8 cellular contexts compared by ENCODE assay signal in the genomic region with DNA sequence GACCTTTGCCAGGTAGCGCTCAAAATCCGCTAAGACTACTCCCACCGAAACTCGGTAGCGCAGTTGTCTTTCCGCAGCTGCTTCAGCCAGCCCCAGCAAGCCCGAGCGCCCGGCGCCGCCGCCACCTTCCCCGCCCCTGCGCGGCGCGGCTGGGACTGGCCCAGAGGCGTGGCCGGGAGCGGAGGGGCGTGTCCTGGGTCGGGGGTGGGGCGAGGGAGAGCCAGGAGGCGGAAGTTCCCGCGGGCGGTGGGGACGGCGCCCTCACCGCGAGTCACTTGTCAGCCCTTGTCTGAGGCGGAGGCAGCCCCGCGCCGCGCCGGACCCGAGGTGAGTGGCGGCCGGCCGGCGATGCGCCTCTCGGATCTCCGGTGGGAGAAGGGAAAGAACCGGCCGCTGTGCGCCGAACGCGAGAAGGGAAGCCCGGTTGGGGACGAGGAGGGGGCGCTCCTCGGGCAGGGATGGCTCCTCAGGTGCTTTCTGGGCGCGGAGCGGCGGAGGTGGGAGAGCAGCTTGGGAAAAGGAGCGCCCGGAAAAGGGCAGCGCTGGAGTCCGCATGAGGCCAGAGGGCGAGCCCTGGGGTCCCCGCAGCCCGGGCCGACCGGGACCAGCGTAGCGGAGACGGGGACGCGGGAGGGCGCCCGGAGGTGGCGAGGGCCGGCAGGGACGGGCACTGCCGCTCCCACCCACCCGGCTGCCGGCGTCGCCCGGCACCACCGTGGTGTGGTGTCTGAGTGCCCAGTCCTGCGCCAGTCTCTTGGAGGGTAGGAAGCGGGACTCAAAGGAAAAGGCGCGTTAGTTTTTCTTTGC. TPM values are rescaled to one million over a fixed set of nuclear protein-coding genes. Genes with fewer than 3 reads are reported as not detected.
DNase-seq lines count a peak whose midpoint lies in the region; ATAC-seq and TF ChIP-seq lines count a peak whose summit lies in the region.

A gene with protein sequence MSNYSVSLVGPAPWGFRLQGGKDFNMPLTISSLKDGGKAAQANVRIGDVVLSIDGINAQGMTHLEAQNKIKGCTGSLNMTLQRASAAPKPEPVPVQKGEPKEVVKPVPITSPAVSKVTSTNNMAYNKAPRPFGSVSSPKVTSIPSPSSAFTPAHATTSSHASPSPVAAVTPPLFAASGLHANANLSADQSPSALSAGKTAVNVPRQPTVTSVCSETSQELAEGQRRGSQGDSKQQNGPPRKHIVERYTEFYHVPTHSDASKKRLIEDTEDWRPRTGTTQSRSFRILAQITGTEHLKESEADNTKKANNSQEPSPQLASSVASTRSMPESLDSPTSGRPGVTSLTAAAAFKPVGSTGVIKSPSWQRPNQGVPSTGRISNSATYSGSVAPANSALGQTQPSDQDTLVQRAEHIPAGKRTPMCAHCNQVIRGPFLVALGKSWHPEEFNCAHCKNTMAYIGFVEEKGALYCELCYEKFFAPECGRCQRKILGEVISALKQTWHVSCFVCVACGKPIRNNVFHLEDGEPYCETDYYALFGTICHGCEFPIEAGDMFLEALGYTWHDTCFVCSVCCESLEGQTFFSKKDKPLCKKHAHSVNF (plus strand): TSS at position 274 of the 807 bp plus-strand sequence. CDS start 3,347 bp downstream, outside the sequence.

- in situ Hi-C loops in GM13977 (cut with MboI; ENCODE audit: low pct_unique_long_range_greater_than_20kb, low sequenced_read_pairs, unreplicated experiment) = no loop called here

- DNase-seq in GM13977 (ENCODE audit: low spot score) (peak; percentile 96), NCI-H1417 (lab: John Stamatoyannopoulos, UW) (peak; percentile 94 to 95 (median 95)), T-helper 17 cell (peak; percentile 88), amygdala (lab: John Stamatoyannopoulos, UW) (peak; percentile 10 to 95 (median 84)), left ventricle myocardium superior (peak; percentile 96), pulmonary artery endothelial cell (ENCODE audit: low read depth, low spot score) (peak; percentile 67), uterus (peak; percentile 89 to 90)

- H3K36me3 Mint-ChIP-seq in T-helper 17 cell (ENCODE audit: low read depth) = peaks cover 4% of the 10 kb centered on the region

- no peaks in the 10 kb centered on the region for H3K4me1 ChIP-seq in uterus

- no peaks in the 10 kb centered on the region for H3K9me3 ChIP-seq in T-helper 17 cell (ENCODE audit: control insufficient read depth, low read length, poor library complexity, severe bottlenecking)
- H3K9me3 ChIP-seq in uterus = no peaks in the 10 kb centered on the region

- H3K4me3 Mint-ChIP-seq in T-helper 17 cell = peak within 1 kb of the TSS; percentile 91

- intact Hi-C loops in left ventricle myocardium superior (cut with micrococcal nuclease) (loop anchor here (5.0 to 10.0 kb wide), 2 partner anchors 40 to 93 kb away; no protein-coding TSS in a partner anchor), uterus (cut with DNase I; ENCODE audit: low total_unique reads) (no loop called here)

- no peaks in the 10 kb centered on the region for H3K36me3 ChIP-seq in uterus

- peak; percentile 91 for ATAC-seq in HG02763 (IDR thresholded peaks at IDR 0.05; ENCODE audit: unreplicated experiment)
- ATAC-seq in T-helper 17 cell = peak; percentile 98
- peak; percentile 96 for ATAC-seq in left ventricle myocardium superior

- H3K27me3 Mint-ChIP-seq in T-helper 17 cell = peaks cover 24% of the 10 kb centered on the region

- peak; percentile 98 for TF ChIP-seq POLR2A in uterus (IDR thresholded peaks at IDR 0.05)

- peak; percentile 18 for TF ChIP-seq CTCF in GM13977 (IDR thresholded peaks at IDR 0.05; ENCODE audit: extremely low read depth, insufficient read depth, missing control alignments)
- peak in 1 of 4 experiments; percentile 4 for TF ChIP-seq CTCF in uterus (IDR thresholded peaks at IDR 0.05)

- H3K27me3 ChIP-seq in uterus = no peaks in the 10 kb centered on the region

- H3K4me1 Mint-ChIP-seq in T-helper 17 cell = peaks cover 25% of the 10 kb centered on the region

- peak within 1 kb of the TSS; percentile 99 to 100 for H3K27ac ChIP-seq in uterus

- peak within 1 kb of the TSS; percentile 94 to 99 for H3K4me3 ChIP-seq in uterus

- H3K27ac Mint-ChIP-seq in T-helper 17 cell = peak within 1 kb of the TSS; percentile 85

RNA-seq across cellular contexts. Expression of the gene that starts here (rescaled TPM):
- 10 to 100 TPM; 25.9 to 37.6 TPM for total RNA-seq in T-helper 17 cell
- 1,169 TPM for total RNA-seq in left ventricle myocardium superior
- 175 and 177 TPM in 2 replicates for total RNA-seq in pulmonary artery endothelial cell
- 100 to 1,000 TPM in 3 of 4 donors, 10 to 100 TPM in 1; 90.8 to 571 (median 351) TPM for total RNA-seq in uterus

Comparison
In these comparisons a context has a peak if more than half of its experiments do, and no peak if none do; other contexts are left out.
1. Peak in every context shown above with its lines: DNase-seq, ATAC-seq, H3K4me3 ChIP-seq and H3K27ac ChIP-seq.